Comparison of ENCODE assay signal across 21 cellular contexts in genomic region chr1:201789245-201789644, GRCh38. TPM values are rescaled to one million over a fixed set of nuclear protein-coding genes. Genes with fewer than 3 reads are reported as not detected.
DNase-seq lines count a peak whose midpoint lies in the region; ATAC-seq and TF ChIP-seq lines count a peak whose summit lies in the region.
"Had no signal": no experiment of that assay in that cellular context is flagged by ENCODE, and none has a peak within 500 bp of the region (broad histone marks: within the 10 kb centered on the region; RNA-seq: fewer than 3 reads in every experiment).

No MANE protein-coding gene starts in this region.

- 96% methylated on average over 5 of the region's 5 CpGs for WGBS in esophagus muscularis mucosa

- H3K27ac ChIP-seq in left ventricle myocardium inferior (replicated peaks), result peak overlapping the region; percentile 78
- peak overlapping the region; percentile 52 to 75 (median 69) for H3K27ac ChIP-seq in esophagus muscularis mucosa (replicated peaks in 1 of 4)
- peak overlapping the region; percentile 74 for H3K27ac ChIP-seq in skeletal muscle tissue (ENCODE audit: low read depth, low read length)
- H3K27ac ChIP-seq: VCaP had no signal

- ATAC-seq in Right ventricle myocardium superior (ENCODE audit: poor library complexity), result no peak
- ATAC-seq: CD8-positive, alpha-beta T cell; effector memory CD8-positive, alpha-beta T cell had no signal

- H3K36me3 ChIP-seq in left ventricle myocardium inferior (peaks cover 68% of the 10 kb centered on the region), esophagus muscularis mucosa (peaks cover 5 to 76% (median 51%) of the 10 kb centered on the region in 4 donors), skeletal muscle tissue (ENCODE audit: control insufficient read depth in 3 of 3, insufficient read depth in 3 of 3, low read length in 3 of 3) (peaks cover 0 to 15% (median 7%) of the 10 kb centered on the region in 3 donors)

- intact Hi-C loops in left ventricle myocardium inferior (cut with micrococcal nuclease), result no loop called here
- intact Hi-C loops in Right ventricle myocardium superior (cut with DNase I), result no loop called here
- intact Hi-C loops in esophagus muscularis mucosa (cut with DNase I), result no loop called here

- TF ChIP-seq POLR2A in esophagus muscularis mucosa (IDR thresholded peaks at IDR 0.05; ENCODE audit: low read depth), result no peak

- TF ChIP-seq CTCF in left ventricle myocardium inferior (IDR thresholded peaks at IDR 0.05; ENCODE audit: borderline replicate concordance) (no peak), esophagus muscularis mucosa (IDR thresholded peaks at IDR 0.05) (no peak)

- peaks cover 93% of the 10 kb centered on the region for H3K4me1 ChIP-seq in left ventricle myocardium inferior
- H3K4me1 ChIP-seq in esophagus muscularis mucosa, result peaks cover 55 to 64% (median 59%) of the 10 kb centered on the region in 4 donors
- peaks cover 43 to 47% (median 44%) of the 10 kb centered on the region in 3 donors for H3K4me1 ChIP-seq in skeletal muscle tissue (ENCODE audit: control insufficient read depth in 3 of 3, insufficient read depth in 3 of 3, low read length in 3 of 3)

- H3K27me3 ChIP-seq in left ventricle myocardium inferior (ENCODE audit: low read depth) (no peaks in the 10 kb centered on the region), esophagus muscularis mucosa (no peaks in the 10 kb centered on the region), skeletal muscle tissue (ENCODE audit: control insufficient read depth in 3 of 3, insufficient read depth in 3 of 3, low read length in 3 of 3) (peaks cover 0 to 11% (median 0%) of the 10 kb centered on the region in 3 donors)

- TF ChIP-seq EP300 in esophagus muscularis mucosa (IDR thresholded peaks at IDR 0.05), result no peak

- DNase-seq in left ventricle myocardium inferior (no peak), Right ventricle myocardium superior (no peak), esophagus muscularis mucosa (ENCODE audit: extremely low spot score) (no peak), NCI-H2107 treated with DMSO at 0.1 percent for 48 hours (lab: John Stamatoyannopoulos, UW; ENCODE audit: unreplicated experiment) (no peak), GF-D8 (lab: John Stamatoyannopoulos, UW) (no peak), NCI-H1436 treated with DMSO at 0.1 percent for 48 hours (lab: John Stamatoyannopoulos, UW) (no peak), DMS53 treated with DMSO at 0.1 percent for 48 hours (lab: John Stamatoyannopoulos, UW; ENCODE audit: unreplicated experiment) (no peak)
- DNase-seq: activated CD4-positive, alpha-beta T cell treated with anti-CD3 and anti-CD28 coated beads, Interleukin-2, amount 50 U/mL, for 4 hours; activated naive CD4-positive, alpha-beta T cell treated with anti-CD3 and anti-CD28 coated beads, Interleukin-2, amount 10 ng/mL, durations not matched to agents 7 days and 5 days; CD8-positive, alpha-beta T cell; effector memory CD8-positive, alpha-beta T cell; H9; hypothalamus; kidney; midbrain; NCI-H1417 treated with DMSO at 0.1 percent for 48 hours; stimulated activated CD4-positive, alpha-beta T cell treated with anti-CD3 and anti-CD28 coated beads, Interleukin-4, amount 100 ng/mL, for 1 hour; T-helper 1 cell; trophoblast cell had no signal

- no peak overlapping the region for H3K9ac ChIP-seq in skeletal muscle tissue (ENCODE audit: low read depth in 1 of 3, low read length in 3 of 3)

- H3K9me3 ChIP-seq in left ventricle myocardium inferior (replicated peaks), result no peaks in the 10 kb centered on the region
- no peaks in the 10 kb centered on the region for H3K9me3 ChIP-seq in esophagus muscularis mucosa
- no peaks in the 10 kb centered on the region for H3K9me3 ChIP-seq in skeletal muscle tissue (ENCODE audit: control insufficient read depth in 3 of 3, low read length in 3 of 3)

- H3K4me3 ChIP-seq in left ventricle myocardium inferior, result no peak overlapping the region
- no peak overlapping the region for H3K4me3 ChIP-seq in esophagus muscularis mucosa
- H3K4me3 ChIP-seq in skeletal muscle tissue (ENCODE audit: low read length in 3 of 3), result no peak overlapping the region

RNA-seq across cellular contexts. Expression of gene IPO9, which starts 39.7 kb away (rescaled TPM):
- total RNA-seq in left ventricle myocardium inferior, result 20.1 TPM
- 17.2 TPM for total RNA-seq in Right ventricle myocardium superior
- total RNA-seq in esophagus muscularis mucosa, result 10 to 100 TPM; 17.4 to 31.8 (median 23.1) TPM
- total RNA-seq in skeletal muscle tissue, result 19.3 TPM
